Comparison of ENCODE assay signal across 8 cellular contexts in the genomic region with DNA sequence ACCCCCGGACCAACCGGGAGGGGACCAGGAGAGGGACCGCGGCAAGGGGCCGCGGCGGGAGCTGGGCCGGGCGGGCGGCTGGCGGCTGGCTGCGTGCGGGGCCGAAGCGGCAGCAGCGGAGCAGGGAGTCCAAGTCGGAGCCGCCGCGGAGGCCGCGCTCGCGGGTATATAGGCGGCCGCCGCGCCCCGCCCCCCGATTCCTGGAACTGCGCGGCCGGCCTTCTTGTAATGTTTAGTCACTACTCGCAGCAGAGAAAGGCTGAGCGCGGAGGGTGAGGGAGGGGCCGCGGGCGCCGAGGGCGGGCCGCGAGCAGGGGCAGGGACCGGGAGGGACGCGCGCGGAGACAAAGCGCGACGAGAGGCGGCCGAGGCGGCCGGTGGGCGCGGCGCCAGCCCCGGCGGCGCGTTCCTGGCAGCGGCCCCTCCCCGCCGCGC. TPM values are rescaled to one million over a fixed set of nuclear protein-coding genes. Genes with fewer than 3 reads are reported as not detected.
DNase-seq lines count a peak whose midpoint lies in the region; ATAC-seq lines count a peak whose summit lies in the region.

Gene SOCS3, minus strand, starts transcription at position 142 of the 435 bp plus-strand sequence. CDS start 982 bp downstream, outside the sequence.

- H3K27me3 ChIP-seq in effector memory CD4-positive, alpha-beta T cell (replicated peaks; ENCODE audit: control insufficient read depth, insufficient read depth, low read length, poor library complexity, severe bottlenecking), result no peaks in the 10 kb centered on the region

- in situ Hi-C loops in ACHN (cut with HindIII; ENCODE audit: low pct_ligation_motif_present, low pct_unique_long_range_greater_than_20kb, low sequenced_read_pairs), result no loop called here

- H3K4me3 ChIP-seq in effector memory CD4-positive, alpha-beta T cell (ENCODE audit: insufficient read depth, low read depth, low read length, poor library complexity, severe bottlenecking), result peak within 1 kb of the TSS; percentile 99

- no peaks in the 10 kb centered on the region for H3K9me3 ChIP-seq in effector memory CD4-positive, alpha-beta T cell (ENCODE audit: control insufficient read depth, low read length)

- DNase-seq in ACHN (peak; percentile 98), HT1080 (ENCODE audit: low read depth) (peak; percentile 96), NK-92 (lab: John Stamatoyannopoulos, UW; ENCODE audit: unreplicated experiment) (peak; percentile 60), medulla oblongata (ENCODE audit: extremely low spot score) (peak; percentile 83)
- DNase-seq in activated CD8-positive, alpha-beta memory T cell treated with anti-CD3 and anti-CD28 coated beads for 4 hours (ENCODE audit: low read depth in 2 of 2), result peak; percentile 93
- peak; percentile 93 to 95 (median 95) for DNase-seq in effector memory CD4-positive, alpha-beta T cell
- DNase-seq in stimulated activated CD4-positive, alpha-beta T cell treated with anti-CD3 and anti-CD28 coated beads, TNF-alpha, amount 100 ng/mL, for 4 hours (ENCODE audit: low read depth in 3 of 3), result peak; percentile 93 to 96 (median 96)

- peak within 1 kb of the TSS; percentile 93 for H3K27ac ChIP-seq in effector memory CD4-positive, alpha-beta T cell (ENCODE audit: insufficient read depth, low read length, poor library complexity, severe bottlenecking)

- H3K4me1 ChIP-seq in effector memory CD4-positive, alpha-beta T cell (ENCODE audit: control insufficient read depth, insufficient read depth, low read length, poor library complexity, severe bottlenecking), result peaks cover 42% of the 10 kb centered on the region

- peak; percentile 47 for ATAC-seq in GM19025 (IDR thresholded peaks at IDR 0.05; ENCODE audit: low read depth, unreplicated experiment)

- H3K36me3 ChIP-seq in effector memory CD4-positive, alpha-beta T cell (ENCODE audit: control insufficient read depth, insufficient read depth, low read length), result peaks cover 19% of the 10 kb centered on the region

RNA-seq across cellular contexts. Expression of gene SOCS3, which starts in this region (rescaled TPM):
- total RNA-seq in HT1080 (2014; rRNA removed; shearing (Covaris generic)), result 22.9 and 27.4 TPM in 2 replicates
- polyA plus RNA-seq in HT1080 (2015; cell fraction: cytosol; rRNA removed), result 17.3 and 19.7 TPM in 2 replicates
- 22.0 and 24.1 TPM in 2 replicates for polyA plus RNA-seq in HT1080 (2015; cell fraction: nucleus; rRNA removed)

Comparison
In these comparisons a context has a peak if more than half of its experiments do, and no peak if none do; other contexts are left out.
1. Peak in every context shown above with its lines: DNase-seq, ATAC-seq, H3K4me3 ChIP-seq and H3K27ac ChIP-seq.